ENCODE assay signal across 12 cellular contexts in the genomic region with DNA sequence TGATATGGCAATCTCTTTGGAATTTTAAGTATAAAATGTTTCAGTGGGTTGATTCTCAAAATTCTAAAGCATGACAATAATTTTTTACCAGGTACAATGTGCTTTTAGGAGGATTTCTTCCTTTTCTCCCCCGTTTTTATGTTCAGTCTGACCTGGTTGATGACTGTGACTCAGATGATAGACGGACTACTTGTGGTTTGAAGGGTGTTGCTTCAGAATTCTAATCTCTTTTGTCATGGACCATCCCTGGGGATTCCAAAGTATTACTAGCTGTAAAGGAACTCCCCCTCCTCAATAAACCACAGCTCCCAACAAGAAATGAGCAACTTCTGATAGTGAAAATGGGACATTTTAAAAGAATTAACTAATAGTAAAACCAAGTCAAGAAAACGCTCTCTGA.
DNase-seq lines count a peak whose midpoint lies in the region; ATAC-seq lines count a peak whose summit lies in the region.
"Had no signal": no experiment of that assay in that cellular context is flagged by ENCODE, and none has a peak within 500 bp of the region (broad histone marks: within the 10 kb centered on the region; RNA-seq: fewer than 3 reads in every experiment).

No MANE protein-coding gene starts in this region.

- DNase-seq in EH (ENCODE audit: low read depth) (peak; percentile 87), MV-4-11 (lab: John Stamatoyannopoulos, UW) (peak; percentile 53), astrocyte of the hippocampus (ENCODE audit: low read depth, low spot score) (peak; percentile 85), non-pigmented ciliary epithelial cell (ENCODE audit: low read depth) (peak; percentile 76), NK-92 (lab: John Stamatoyannopoulos, UW; ENCODE audit: unreplicated experiment) (no peak), NCI-H1417 treated with DMSO at 0.1 percent for 48 hours (lab: John Stamatoyannopoulos, UW) (no peak)
- DNase-seq in stimulated activated CD4-positive, alpha-beta T cell treated with anti-CD3 and anti-CD28 coated beads, Interleukin-2, amount 100 ng/mL, for 24 hours = no peak
- DNase-seq: foreskin melanocyte, NCI-H1048, sigmoid colon had no signal

- no peak for ATAC-seq in GM19023 (IDR thresholded peaks at IDR 0.05; ENCODE audit: unreplicated experiment)
- ATAC-seq: GM23338 had no signal

Comparison
In these comparisons a context has a peak if more than half of its experiments do, and no peak if none do; other contexts are left out.
1. DNase-seq: peak in EH (single experiment), MV-4-11 (single experiment), astrocyte of the hippocampus (single experiment) and non-pigmented ciliary epithelial cell (single experiment); none in NK-92 (single experiment), stimulated activated CD4-positive, alpha-beta T cell treated with anti-CD3 and anti-CD28 coated beads, Interleukin-2, amount 100 ng/mL, for 24 hours (0 of 2) and NCI-H1417 treated with DMSO at 0.1 percent for 48 hours (single experiment).